In genomic region chr1:203216274-203217138, GRCh38 we compare ENCODE assay signal across 9 cellular contexts. TPM values are rescaled to one million over a fixed set of nuclear protein-coding genes. Genes with fewer than 3 reads are reported as not detected.
DNase-seq lines count a peak whose midpoint lies in the region; ATAC-seq and TF ChIP-seq lines count a peak whose summit lies in the region.
"Had no signal": no experiment of that assay in that cellular context is flagged by ENCODE, and none has a peak within 500 bp of the region (broad histone marks: within the 10 kb centered on the region; RNA-seq: fewer than 3 reads in every experiment).

No MANE protein-coding gene starts in this region.

- H3K4me3 Mint-ChIP-seq in GM23338 (peak overlapping the region; percentile 25), chondrocyte (ENCODE audit: unreplicated experiment) (no peak overlapping the region)

- H3K27me3 Mint-ChIP-seq in GM23338 (ENCODE audit: insufficient read depth, low read depth, poor library complexity) (peaks cover 20% of the 10 kb centered on the region), chondrocyte (ENCODE audit: low read depth) (peaks cover 48% of the 10 kb centered on the region)

- H2AFZ ChIP-seq in GM23338, result peak overlapping the region; percentile 99

- no peaks in the 10 kb centered on the region for H3K27me3 ChIP-seq in GM23338 (ENCODE audit: insufficient read depth)

- ATAC-seq in GM23338 (peak; percentile 80), HG02610 (IDR thresholded peaks at IDR 0.05; ENCODE audit: unreplicated experiment) (no peak)

- peak overlapping the region; percentile 73 for H3K4me2 ChIP-seq in GM23338

- no peaks in the 10 kb centered on the region for H4K20me1 ChIP-seq in GM23338 (replicated peaks; ENCODE audit: insufficient read depth)

- no peaks in the 10 kb centered on the region for H3K9me2 ChIP-seq in GM23338 (ENCODE audit: insufficient read depth)

- TF ChIP-seq CTCF in GM23338 (conservative IDR thresholded peaks at IDR 0.05; ENCODE audit: low read depth in 2 of 2) (peak; percentile 74 to 92), chondrocyte (IDR thresholded peaks at IDR 0.05) (peak; percentile 92)

- no peaks in the 10 kb centered on the region for H3K36me3 ChIP-seq in GM23338 (ENCODE audit: insufficient read depth)

- peaks cover 10% of the 10 kb centered on the region for H3K4me1 ChIP-seq in GM23338 (ENCODE audit: insufficient read depth)

- H3K79me2 ChIP-seq in GM23338 (replicated peaks; ENCODE audit: insufficient read depth), result no peaks in the 10 kb centered on the region

- DNase-seq in AG08395 (ENCODE audit: low spot score), result peak; percentile 77
- DNase-seq in GM23338 (ENCODE audit: low spot score), result peak; percentile 91
- peak; percentile 78 for DNase-seq in NCI-H345 (lab: John Stamatoyannopoulos, UW)
- DNase-seq in activated CD4-positive, alpha-beta T cell treated with anti-CD3 and anti-CD28 coated beads for 1 hour, result peak; percentile 20
- DNase-seq in chondrocyte (ENCODE audit: low spot score), result no peak
- DNase-seq in left kidney (ENCODE audit: low read depth, low spot score), result peak; percentile 90
- peak; percentile 3 to 36 (median 18) for DNase-seq in stimulated activated CD4-positive, alpha-beta T cell treated with anti-CD3 and anti-CD28 coated beads, TNF-alpha, amount 100 ng/mL, for 1 hour (ENCODE audit: low read depth in 3 of 3, low spot score in 1 of 3)

- H3K4me3 ChIP-seq in GM23338, result no peak overlapping the region; the same call in 1 of the 2 replicates

- H3K27ac Mint-ChIP-seq in GM23338 (peak overlapping the region; percentile 57; the same call in 1 of the 2 replicates), chondrocyte (ENCODE audit: unreplicated experiment) (no peak overlapping the region)

- no peaks in the 10 kb centered on the region for H3K36me3 Mint-ChIP-seq in GM23338 (ENCODE audit: low read depth)
- no peaks in the 10 kb centered on the region for H3K36me3 Mint-ChIP-seq in chondrocyte (ENCODE audit: low read depth)

- no peaks in the 10 kb centered on the region for H3F3A ChIP-seq in GM23338 (replicated peaks; ENCODE audit: low read depth)

- no peak overlapping the region for H3K27ac ChIP-seq in GM23338 (ENCODE audit: low read depth)

- no peaks in the 10 kb centered on the region; the same call in 2 of the 3 replicates for H3K9me3 Mint-ChIP-seq in GM23338
- no peaks in the 10 kb centered on the region for H3K9me3 Mint-ChIP-seq in chondrocyte (ENCODE audit: low read depth)

- H3K4me1 Mint-ChIP-seq in GM23338 (peaks cover 17% of the 10 kb centered on the region), chondrocyte (ENCODE audit: low read depth) (no peaks in the 10 kb centered on the region)

TF ChIP-seq in GM23338, 12 proteins besides CTCF, POLR2A, EP300 and RAD21 (continues in another document):
- TF ChIP-seq, protein P1, sequence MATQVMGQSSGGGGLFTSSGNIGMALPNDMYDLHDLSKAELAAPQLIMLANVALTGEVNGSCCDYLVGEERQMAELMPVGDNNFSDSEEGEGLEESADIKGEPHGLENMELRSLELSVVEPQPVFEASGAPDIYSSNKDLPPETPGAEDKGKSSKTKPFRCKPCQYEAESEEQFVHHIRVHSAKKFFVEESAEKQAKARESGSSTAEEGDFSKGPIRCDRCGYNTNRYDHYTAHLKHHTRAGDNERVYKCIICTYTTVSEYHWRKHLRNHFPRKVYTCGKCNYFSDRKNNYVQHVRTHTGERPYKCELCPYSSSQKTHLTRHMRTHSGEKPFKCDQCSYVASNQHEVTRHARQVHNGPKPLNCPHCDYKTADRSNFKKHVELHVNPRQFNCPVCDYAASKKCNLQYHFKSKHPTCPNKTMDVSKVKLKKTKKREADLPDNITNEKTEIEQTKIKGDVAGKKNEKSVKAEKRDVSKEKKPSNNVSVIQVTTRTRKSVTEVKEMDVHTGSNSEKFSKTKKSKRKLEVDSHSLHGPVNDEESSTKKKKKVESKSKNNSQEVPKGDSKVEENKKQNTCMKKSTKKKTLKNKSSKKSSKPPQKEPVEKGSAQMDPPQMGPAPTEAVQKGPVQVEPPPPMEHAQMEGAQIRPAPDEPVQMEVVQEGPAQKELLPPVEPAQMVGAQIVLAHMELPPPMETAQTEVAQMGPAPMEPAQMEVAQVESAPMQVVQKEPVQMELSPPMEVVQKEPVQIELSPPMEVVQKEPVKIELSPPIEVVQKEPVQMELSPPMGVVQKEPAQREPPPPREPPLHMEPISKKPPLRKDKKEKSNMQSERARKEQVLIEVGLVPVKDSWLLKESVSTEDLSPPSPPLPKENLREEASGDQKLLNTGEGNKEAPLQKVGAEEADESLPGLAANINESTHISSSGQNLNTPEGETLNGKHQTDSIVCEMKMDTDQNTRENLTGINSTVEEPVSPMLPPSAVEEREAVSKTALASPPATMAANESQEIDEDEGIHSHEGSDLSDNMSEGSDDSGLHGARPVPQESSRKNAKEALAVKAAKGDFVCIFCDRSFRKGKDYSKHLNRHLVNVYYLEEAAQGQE (IDR thresholded peaks at IDR 0.05; ENCODE audit: unreplicated experiment), result no peak
- TF ChIP-seq EZH2 (IDR thresholded peaks at IDR 0.05; ENCODE audit: low read depth, unreplicated experiment), result no peak
- TF ChIP-seq NANOG (IDR thresholded peaks at IDR 0.05; ENCODE audit: borderline replicate concordance), result no peak
- no peak for TF ChIP-seq ZNF114 (CRISPR knock-in tag; IDR thresholded peaks at IDR 0.05)
- no peak; the same call in 1 of the 2 replicates for TF ChIP-seq CREB1 (CRISPR knock-in tag; IDR thresholded peaks at IDR 0.05; ENCODE audit: low read depth)
- no peak for TF ChIP-seq JUNB (IDR thresholded peaks at IDR 0.05; ENCODE audit: unreplicated experiment)
- TF ChIP-seq ETS1 (IDR thresholded peaks at IDR 0.05), result no peak
- no peak for TF ChIP-seq STAT1 (IDR thresholded peaks at IDR 0.05; ENCODE audit: unreplicated experiment)
- no peak for TF ChIP-seq EZH2phosphoT487 (IDR thresholded peaks at IDR 0.05; ENCODE audit: unreplicated experiment)

RNA-seq across cellular contexts. Expression of gene CHIT1, which starts 13.0 kb away (rescaled TPM):
- 0.07 TPM in 1 of 2 replicates, not detected in the other for total RNA-seq in GM23338 (2014; rRNA removed; shearing (Covaris generic))
- 0.47 and 0.85 TPM in 2 replicates for polyA plus RNA-seq in GM23338 (2016; fragmentation: Nextera tagmentation; extraction: Ambion mirVana)
- total RNA-seq in chondrocyte, result not detected in 3 replicates

RNA-seq across cellular contexts. Expression of gene CHI3L1, which starts 30.0 kb away (rescaled TPM):
- 0.76 TPM in 1 of 2 replicates, not detected in the other for total RNA-seq in GM23338 (2014; rRNA removed; shearing (Covaris generic))
- not detected in 2 replicates for polyA plus RNA-seq in GM23338 (2016; fragmentation: Nextera tagmentation; extraction: Ambion mirVana)
- not detected in 3 replicates for total RNA-seq in chondrocyte

RNA-seq across cellular contexts. Expression of gene MYBPH, which starts 40.9 kb away (rescaled TPM):
- not detected in 2 replicates for total RNA-seq in GM23338 (2014; rRNA removed; shearing (Covaris generic))
- not detected in 2 replicates for polyA plus RNA-seq in GM23338 (2016; fragmentation: Nextera tagmentation; extraction: Ambion mirVana)
- total RNA-seq in chondrocyte, result not detected in 3 replicates
- total RNA-seq: subcutaneous adipose tissue had no signal
